ENCODE assay signal across 8 cellular contexts in the genomic region with DNA sequence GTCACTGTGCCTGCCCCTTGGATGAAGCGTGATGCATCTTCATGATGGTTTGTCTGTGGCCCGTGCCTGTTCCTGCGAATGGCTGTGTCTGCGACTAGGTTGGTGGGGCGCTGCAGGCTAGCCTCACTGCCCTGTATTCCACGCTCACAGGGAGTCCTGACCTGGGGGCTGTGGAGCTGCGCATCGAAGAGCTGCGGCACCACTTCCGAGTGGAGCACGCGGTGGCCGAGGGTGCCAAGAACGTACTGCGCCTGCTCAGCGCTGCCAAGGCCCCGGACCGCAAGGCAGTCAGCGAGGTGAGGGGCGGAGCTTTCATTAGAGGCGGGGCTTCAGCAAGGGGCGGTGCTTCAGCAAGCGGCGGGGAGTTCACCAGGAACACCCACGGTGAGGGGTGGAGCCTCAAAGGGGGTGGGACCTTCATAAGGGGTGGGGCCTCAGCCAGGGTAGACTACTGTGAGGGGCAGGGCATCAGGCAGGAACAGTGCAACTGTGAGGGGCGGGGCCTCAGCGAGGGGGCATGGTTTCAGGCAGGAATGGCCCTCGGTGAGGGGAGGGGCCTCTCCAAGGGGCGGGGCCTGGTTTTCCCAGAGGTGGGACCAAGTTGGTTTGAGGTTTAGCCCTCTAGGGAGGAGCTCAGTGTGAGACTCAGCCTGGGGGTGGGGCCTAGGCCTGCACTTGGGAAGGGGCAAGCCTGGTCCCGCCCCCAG. TPM values are rescaled to one million over a fixed set of nuclear protein-coding genes. Genes with fewer than 3 reads are reported as not detected.
DNase-seq lines count a peak whose midpoint lies in the region; ATAC-seq and TF ChIP-seq lines count a peak whose summit lies in the region.

No MANE protein-coding gene starts in this region.

- H3K4me2 ChIP-seq in hepatocyte = no peak overlapping the region

- CTCF ChIA-PET in GM10248 (lab: Yijun Ruan, JAX) = interaction anchor here (1.0 to 2.9 kb wide), 3 partner anchors 22 to 102 kb away, joined by 4 to 9 read pairs (median 4); no protein-coding TSS in a partner anchor
- CTCF ChIA-PET in activated CD8-positive, alpha-beta T cell treated with anti-CD3 and anti-CD28 coated beads, Interleukin-2, amount 10 ng/mL, durations not matched to agents 7 days and 5 days (lab: Charles Lee) = no interaction called here

- H3K4me1 ChIP-seq in hepatocyte (ENCODE audit: insufficient read depth) (no peaks in the 10 kb centered on the region), body of pancreas (no peaks in the 10 kb centered on the region)

- DNase-seq in GM10248 (ENCODE audit: extremely low spot score) = peak; percentile 73
- DNase-seq in NCI-H226 = peak; percentile 40
- peak; percentile 76 for DNase-seq in activated CD8-positive, alpha-beta T cell treated with anti-CD3 and anti-CD28 coated beads, Interleukin-2, amount 10 ng/mL, durations not matched to agents 7 days and 5 days
- peak; percentile 37 for DNase-seq in hepatocyte (ENCODE audit: low spot score)
- peak; percentile 81 for DNase-seq in stimulated activated naive CD8-positive, alpha-beta T cell treated with anti-CD3 and anti-CD28 coated beads, Interleukin-15, Interleukin-2, amounts not matched to agents 100 U/mL and 50 U/mL, for 24 hours
- no peak for DNase-seq in amniotic stem cell (lab: John Stamatoyannopoulos, UW)
- DNase-seq in body of pancreas = no peak

- H3K79me2 ChIP-seq in hepatocyte = no peaks in the 10 kb centered on the region

- H3K36me3 ChIP-seq in hepatocyte (replicated peaks; ENCODE audit: insufficient read depth, low read depth) (peaks cover 3% of the 10 kb centered on the region), body of pancreas (replicated peaks in 1 of 2; ENCODE audit: insufficient read depth in 1 of 2, low read depth in 2 of 2) (peaks cover 0 to 30% of the 10 kb centered on the region in 2 donors)

- peaks cover 66% of the 10 kb centered on the region for H3K36me3 Mint-ChIP-seq in activated CD8-positive, alpha-beta T cell treated with anti-CD3 and anti-CD28 coated beads, Interleukin-2, amount 10 ng/mL, durations not matched to agents 7 days and 5 days (ENCODE audit: low read depth)

- H3K27me3 ChIP-seq in hepatocyte (no peaks in the 10 kb centered on the region), body of pancreas (no peaks in the 10 kb centered on the region)

- intact Hi-C loops in body of pancreas (cut with DNase I) = no loop called here

- H4K20me1 ChIP-seq in hepatocyte (ENCODE audit: insufficient read depth, poor library complexity, severe bottlenecking) = no peaks in the 10 kb centered on the region

- no peaks in the 10 kb centered on the region for H3K9me3 Mint-ChIP-seq in activated CD8-positive, alpha-beta T cell treated with anti-CD3 and anti-CD28 coated beads, Interleukin-2, amount 10 ng/mL, durations not matched to agents 7 days and 5 days (ENCODE audit: insufficient read depth)

- no peaks in the 10 kb centered on the region for H3K27me3 Mint-ChIP-seq in activated CD8-positive, alpha-beta T cell treated with anti-CD3 and anti-CD28 coated beads, Interleukin-2, amount 10 ng/mL, durations not matched to agents 7 days and 5 days (ENCODE audit: low read depth)

- no peak overlapping the region for H2AFZ ChIP-seq in hepatocyte

- no peaks in the 10 kb centered on the region for H3K9me2 ChIP-seq in hepatocyte (replicated peaks; ENCODE audit: insufficient read depth)

- TF ChIP-seq CTCF in GM10248 (IDR thresholded peaks at IDR 0.05; ENCODE audit: control extremely low read depth, extremely low read depth, low read depth, missing control alignments) = no peak
- TF ChIP-seq CTCF in hepatocyte (IDR thresholded peaks at IDR 0.05; ENCODE audit: poor library complexity) = no peak
- no peak for TF ChIP-seq CTCF in body of pancreas (IDR thresholded peaks at IDR 0.05)

- H3K27ac Mint-ChIP-seq in activated CD8-positive, alpha-beta T cell treated with anti-CD3 and anti-CD28 coated beads, Interleukin-2, amount 10 ng/mL, durations not matched to agents 7 days and 5 days = no peak overlapping the region

- H3K9me3 ChIP-seq in hepatocyte (ENCODE audit: low read depth) (no peaks in the 10 kb centered on the region), body of pancreas (no peaks in the 10 kb centered on the region)

- no peak for TF ChIP-seq POLR2A in body of pancreas (IDR thresholded peaks at IDR 0.05)

- H3K4me3 Mint-ChIP-seq in activated CD8-positive, alpha-beta T cell treated with anti-CD3 and anti-CD28 coated beads, Interleukin-2, amount 10 ng/mL, durations not matched to agents 7 days and 5 days = no peak overlapping the region

- peak; percentile 93 for ATAC-seq in activated CD8-positive, alpha-beta T cell treated with anti-CD3 and anti-CD28 coated beads, Interleukin-2, amount 10 ng/mL, durations not matched to agents 7 days and 5 days
- peak; percentile 83 for ATAC-seq in stimulated activated naive CD8-positive, alpha-beta T cell treated with anti-CD3 and anti-CD28 coated beads, Interleukin-15, Interleukin-2, amounts not matched to agents 100 U/mL and 50 U/mL, for 24 hours
- ATAC-seq in HG03095 (IDR thresholded peaks at IDR 0.05; ENCODE audit: unreplicated experiment) = no peak
- no peak for ATAC-seq in body of pancreas

- POLR2A ChIA-PET in GM10248 (lab: Yijun Ruan, JAX) = interaction anchor here (0.5 kb wide), 1 partner anchor 37 kb away, joined by 3 read pairs; no protein-coding TSS in a partner anchor
- POLR2A ChIA-PET in activated CD8-positive, alpha-beta T cell treated with anti-CD3 and anti-CD28 coated beads, Interleukin-2, amount 10 ng/mL, durations not matched to agents 7 days and 5 days (lab: Charles Lee) = interaction anchor here (0.9 kb wide), 1 partner anchor 40 kb away, joined by 3 read pairs; no protein-coding TSS in a partner anchor

- H3K4me3 ChIP-seq in hepatocyte (no peak overlapping the region), body of pancreas (no peak overlapping the region)

- peaks cover 7% of the 10 kb centered on the region for H3K4me1 Mint-ChIP-seq in activated CD8-positive, alpha-beta T cell treated with anti-CD3 and anti-CD28 coated beads, Interleukin-2, amount 10 ng/mL, durations not matched to agents 7 days and 5 days (ENCODE audit: low read depth)

- no peak overlapping the region for H3K27ac ChIP-seq in hepatocyte
- no peak overlapping the region for H3K27ac ChIP-seq in body of pancreas

- WGBS in hepatocyte (ENCODE audit: low lambda C conversion rate, missing lambda C conversion rate) = 98% methylated on average over 24 of the region's 30 CpGs
- 86 to 87% methylated on average over 23 to 30 of the region's 30 CpGs for WGBS in body of pancreas, 2 donors

RNA-seq across cellular contexts. Expression of a gene that starts 17.2 kb away (rescaled TPM):
- 100 to 1,000 TPM; 244 to 263 TPM for total RNA-seq in activated CD8-positive, alpha-beta T cell treated with anti-CD3 and anti-CD28 coated beads, Interleukin-2, amount 10 ng/mL, durations not matched to agents 7 days and 5 days
- 57.4 and 61.4 TPM in 2 replicates for total RNA-seq in hepatocyte
- 83.3 and 88.5 TPM in 2 replicates for polyA plus RNA-seq in hepatocyte
- total RNA-seq in body of pancreas = 10 to 100 TPM; 82.5 to 83.4 TPM

RNA-seq across cellular contexts. Expression of a gene that starts 24.8 kb away (rescaled TPM):
- total RNA-seq in activated CD8-positive, alpha-beta T cell treated with anti-CD3 and anti-CD28 coated beads, Interleukin-2, amount 10 ng/mL, durations not matched to agents 7 days and 5 days = under 1 TPM; 0.32 to 0.44 TPM
- total RNA-seq in hepatocyte = 0.60 and 2.8 TPM in 2 replicates
- polyA plus RNA-seq in hepatocyte = 3.5 and 7.6 TPM in 2 replicates
- 1 to 10 TPM in 1 of 2 donors, not detected in 1; 3.6 TPM for total RNA-seq in body of pancreas

RNA-seq across cellular contexts. Expression of a gene that starts 31.2 kb away (rescaled TPM):
- 100 to 1,000 TPM; 309 to 313 TPM for total RNA-seq in activated CD8-positive, alpha-beta T cell treated with anti-CD3 and anti-CD28 coated beads, Interleukin-2, amount 10 ng/mL, durations not matched to agents 7 days and 5 days
- total RNA-seq in hepatocyte (51.8 and 79.2 TPM in 2 replicates), body of pancreas (10 to 100 TPM; 32.4 to 86.7 TPM)
- 106 and 135 TPM in 2 replicates for polyA plus RNA-seq in hepatocyte

RNA-seq across cellular contexts. Expression of a gene that starts 45.6 kb away (rescaled TPM):
- total RNA-seq in activated CD8-positive, alpha-beta T cell treated with anti-CD3 and anti-CD28 coated beads, Interleukin-2, amount 10 ng/mL, durations not matched to agents 7 days and 5 days = 10 to 100 TPM; 37.9 to 39.3 TPM
- total RNA-seq in hepatocyte = 102 and 127 TPM in 2 replicates
- polyA plus RNA-seq in hepatocyte = 186 and 201 TPM in 2 replicates
- 100 to 1,000 TPM in 1 of 2 donors, 10 to 100 TPM in 1; 34.5 to 120 TPM for total RNA-seq in body of pancreas

Comparison
In these comparisons a context has a peak if more than half of its experiments do, and no peak if none do; other contexts are left out.
1. DNase-seq: peak in GM10248 (single experiment), NCI-H226 (single experiment), activated CD8-positive, alpha-beta T cell treated with anti-CD3 and anti-CD28 coated beads, Interleukin-2, amount 10 ng/mL, durations not matched to agents 7 days and 5 days (single experiment), hepatocyte (single experiment) and stimulated activated naive CD8-positive, alpha-beta T cell treated with anti-CD3 and anti-CD28 coated beads, Interleukin-15, Interleukin-2, amounts not matched to agents 100 U/mL and 50 U/mL, for 24 hours (single experiment); none in amniotic stem cell (single experiment) and body of pancreas (0 of 4).
2. ATAC-seq: peak in activated CD8-positive, alpha-beta T cell treated with anti-CD3 and anti-CD28 coated beads, Interleukin-2, amount 10 ng/mL, durations not matched to agents 7 days and 5 days (single experiment) and stimulated activated naive CD8-positive, alpha-beta T cell treated with anti-CD3 and anti-CD28 coated beads, Interleukin-15, Interleukin-2, amounts not matched to agents 100 U/mL and 50 U/mL, for 24 hours (single experiment); none in HG03095 (single experiment) and body of pancreas (single experiment).